19 cellular contexts compared by ENCODE assay signal in the genomic region with DNA sequence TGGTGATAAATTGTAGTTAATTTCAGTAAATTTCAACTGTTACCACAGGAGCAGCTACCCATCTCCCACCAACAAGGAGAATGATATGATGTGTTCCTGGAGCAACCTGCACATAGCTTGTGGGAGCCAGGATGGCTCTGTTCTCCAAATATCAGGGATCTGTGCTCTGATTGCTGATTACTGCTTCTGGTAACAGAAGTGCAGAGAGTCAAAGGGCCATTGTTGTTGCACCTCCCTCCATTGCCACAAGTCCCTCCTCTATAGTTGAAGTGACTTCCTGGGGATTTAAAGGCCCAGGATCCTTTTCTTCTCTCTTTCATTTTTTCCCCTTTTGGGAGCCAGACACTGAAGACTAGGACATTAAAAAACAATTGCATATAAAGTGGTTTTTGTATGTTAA. TPM values are rescaled to one million over a fixed set of nuclear protein-coding genes. Genes with fewer than 3 reads are reported as not detected.
DNase-seq lines count a peak whose midpoint lies in the region; ATAC-seq and TF ChIP-seq lines count a peak whose summit lies in the region.
"Had no signal": no experiment of that assay in that cellular context is flagged by ENCODE, and none has a peak within 500 bp of the region (broad histone marks: within the 10 kb centered on the region; RNA-seq: fewer than 3 reads in every experiment).

No MANE protein-coding gene starts in this region.

- H3K14ac ChIP-seq in IMR-90 (replicated peaks; ENCODE audit: low read depth, low read length): no peak overlapping the region

- TF ChIP-seq RAD21 in IMR-90 (IDR thresholded peaks at IDR 0.05; ENCODE audit: low read length): no peak

- H2BK120ac ChIP-seq in IMR-90 (ENCODE audit: low read depth, low read length): 0 out of 2 replicates have a peak overlapping the region, but pooled peaks have one; percentile 25

- H3K79me1 ChIP-seq in IMR-90 (ENCODE audit: low read depth in 1 of 2, low read length in 2 of 2): no peaks in the 10 kb centered on the region

- no peak overlapping the region for H3K4me3 Mint-ChIP-seq in neural crest cell
- H3K4me3 Mint-ChIP-seq: activated CD4-positive, alpha-beta T cell treated with anti-CD3 and anti-CD28 coated beads, Interleukin-2, amount 10 ng/mL, durations not matched to agents 7 days and 5 days had no signal

- no peak overlapping the region for H3K4me3 ChIP-seq in IMR-90 (ENCODE audit: insufficient read depth, low read depth, low read length)
- H3K4me3 ChIP-seq in dorsolateral prefrontal cortex: peak overlapping the region in 6 of 59 donors; percentile 3 to 21 (median 14)
- H3K4me3 ChIP-seq: upper lobe of left lung had no signal

- H3K4me2 ChIP-seq in IMR-90 (ENCODE audit: low read depth, low read length): no peak overlapping the region
- H3K4me2 ChIP-seq: KMS-11 had no signal

- no peak overlapping the region for H3K9ac ChIP-seq in IMR-90 (ENCODE audit: low read depth, low read length)
- H3K9ac ChIP-seq: KMS-11 had no signal

- dilution Hi-C loops in IMR-90 (cut with HindIII; ENCODE audit: low sequenced_read_pairs, unreplicated experiment): no loop called here

- TF ChIP-seq POLR2A in IMR-90 (IDR thresholded peaks at IDR 0.05; ENCODE audit: low read depth, low read length): no peak

- no peaks in the 10 kb centered on the region for H3K36me3 ChIP-seq in IMR-90 (ENCODE audit: control insufficient read depth, insufficient read depth, low read length)
- H3K36me3 ChIP-seq: upper lobe of left lung had no signal

- H3K56ac ChIP-seq in IMR-90 (ENCODE audit: extremely low read depth, insufficient read depth, low read length): no peak overlapping the region

- no peaks in the 10 kb centered on the region for H3K4me1 ChIP-seq in IMR-90 (ENCODE audit: control insufficient read depth, insufficient read depth, low read length)
- no peaks in the 10 kb centered on the region for H3K4me1 ChIP-seq in foreskin keratinocyte
- H3K4me1 ChIP-seq: upper lobe of left lung had no signal

- BruUV-seq in IMR-90 (replicated peaks; lab: Mats Ljungman, UMichigan): no TSS peak

- H2BK5ac ChIP-seq in IMR-90 (ENCODE audit: low read depth, low read length, poor library complexity, severe bottlenecking): no peak overlapping the region

- no peak overlapping the region for H4K91ac ChIP-seq in IMR-90 (ENCODE audit: insufficient read depth, low read depth, low read length)

- peaks cover 4% of the 10 kb centered on the region for H3K27me3 Mint-ChIP-seq in neural crest cell (ENCODE audit: low read depth)

- H2BK15ac ChIP-seq in IMR-90 (ENCODE audit: low read depth, low read length): no peak overlapping the region

- H4K5ac ChIP-seq in IMR-90 (ENCODE audit: low read depth, low read length): no peak overlapping the region

- peak overlapping the region; percentile 76 for H3K27ac Mint-ChIP-seq in neural crest cell (ENCODE audit: unreplicated experiment)
- H3K27ac Mint-ChIP-seq: activated CD4-positive, alpha-beta T cell treated with anti-CD3 and anti-CD28 coated beads, Interleukin-2, amount 10 ng/mL, durations not matched to agents 7 days and 5 days had no signal

- in situ Hi-C loops in IMR-90 (cut with MboI; ENCODE audit: low sequenced_read_pairs): no loop called here

- peak overlapping the region; percentile 49 for H2AFZ ChIP-seq in IMR-90 (replicated peaks; ENCODE audit: low read length, poor library complexity)

- peaks cover 4% of the 10 kb centered on the region for H3K36me3 Mint-ChIP-seq in neural crest cell (ENCODE audit: low read depth)

- H3K27me3 ChIP-seq in IMR-90 (ENCODE audit: control insufficient read depth, insufficient read depth, low read length): no peaks in the 10 kb centered on the region
- H3K27me3 ChIP-seq in dorsolateral prefrontal cortex: no peaks in the 10 kb centered on the region
- peaks cover 8% of the 10 kb centered on the region for H3K27me3 ChIP-seq in foreskin keratinocyte
- H3K27me3 ChIP-seq: upper lobe of left lung had no signal

- peak; percentile 35 for DNase-seq in COLO829 (ENCODE audit: low spot score)
- no peak for DNase-seq in IMR-90
- DNase-seq in dorsolateral prefrontal cortex: peak in 1 of 10 donors; percentile 27
- DNase-seq in neural crest cell (ENCODE audit: low read depth, low spot score): no peak
- no peak for DNase-seq in NCI-H526 treated with DMSO at 0.1 percent for 48 hours (lab: John Stamatoyannopoulos, UW)
- no peak for DNase-seq in NCI-H1105 treated with DMSO at 0.1 percent for 48 hours (lab: John Stamatoyannopoulos, UW)
- no peak for DNase-seq in foreskin keratinocyte
- no peak for DNase-seq in NCI-H1092 treated with DMSO at 0.1 percent for 48 hours (lab: John Stamatoyannopoulos, UW)
- DNase-seq: activated CD4-positive, alpha-beta T cell treated with anti-CD3 and anti-CD28 coated beads, Interleukin-2, amount 10 ng/mL, durations not matched to agents 7 days and 5 days; aorta; HCEC 1CT; left cardiac atrium; NCI-H1436; RPMI8226; stimulated activated naive CD4-positive, alpha-beta T cell treated with Interleukin-2 at 50 U/mL for 16 hours; upper lobe of left lung had no signal

- H2BK20ac ChIP-seq in IMR-90 (ENCODE audit: low read depth, low read length): no peak overlapping the region

- CTCF ChIA-PET in IMR-90 (lab: Yijun Ruan, JAX): no interaction called here

- H3K23ac ChIP-seq in IMR-90 (ENCODE audit: low read depth, low read length): no peak overlapping the region

- no peaks in the 10 kb centered on the region for H4K20me1 ChIP-seq in IMR-90 (ENCODE audit: insufficient read depth, low read length)

- no peak for TF ChIP-seq CTCF in IMR-90 (conservative IDR thresholded peaks at IDR 0.05; ENCODE audit: low read depth, low read length)
- TF ChIP-seq CTCF in dorsolateral prefrontal cortex (IDR thresholded peaks at IDR 0.05 in 54 of 56, conservative IDR thresholded peaks at IDR 0.05 in 2 of 56; ENCODE audit: low read depth in 1 of 56, partially characterized antibody in 56 of 56): peak in 8 of 56 donors; percentile 5 to 35 (median 22)
- TF ChIP-seq CTCF in neural crest cell (conservative IDR thresholded peaks at IDR 0.05): no peak
- TF ChIP-seq CTCF in foreskin keratinocyte (conservative IDR thresholded peaks at IDR 0.05): no peak

- no peak overlapping the region for H2AK5ac ChIP-seq in IMR-90 (ENCODE audit: low read depth, low read length)

- peaks cover 9% of the 10 kb centered on the region for H3K4me1 Mint-ChIP-seq in neural crest cell

- no peaks in the 10 kb centered on the region for H3K9me3 ChIP-seq in IMR-90 (ENCODE audit: control insufficient read depth, insufficient read depth, low read length)
- H3K9me3 ChIP-seq: upper lobe of left lung had no signal

- peak overlapping the region in 1 of 2 experiments; percentile 0; a peak in 1 of 4 replicates for H4K8ac ChIP-seq in IMR-90 (ENCODE audit: low read depth in 2 of 2, low read length in 2 of 2)

- intact Hi-C loops in IMR-90 (cut with micrococcal nuclease): no loop called here
- intact Hi-C loops in dorsolateral prefrontal cortex (cut with DNase I): no loop called here

- H3K9me3 Mint-ChIP-seq in neural crest cell: peaks cover 10% of the 10 kb centered on the region

- no peak overlapping the region for H3K18ac ChIP-seq in IMR-90 (ENCODE audit: low read depth, low read length)

- H2AK9ac ChIP-seq in IMR-90 (replicated peaks; ENCODE audit: low read depth, low read length, poor library complexity): no peak overlapping the region

- no peak for ATAC-seq in IMR-90 (ENCODE audit: low read depth)
- ATAC-seq in foreskin keratinocyte: no peak
- ATAC-seq: left cardiac atrium, sciatic nerve had no signal

- POLR2A ChIA-PET in IMR-90 (lab: Charles Lee; ENCODE audit: unreplicated experiment): no interaction called here

- H3K9me1 ChIP-seq in IMR-90 (ENCODE audit: insufficient read depth, low read length): peaks cover 5% of the 10 kb centered on the region

- no peak overlapping the region for H3K27ac ChIP-seq in IMR-90 (ENCODE audit: insufficient read depth, low read length)
- H3K27ac ChIP-seq in dorsolateral prefrontal cortex: peak overlapping the region in 56 of 59 donors; percentile 32 to 94 (median 81)
- H3K27ac ChIP-seq in foreskin keratinocyte: no peak overlapping the region
- H3K27ac ChIP-seq: KMS-11, upper lobe of left lung had no signal

- H3K4ac ChIP-seq in IMR-90 (ENCODE audit: low read depth, low read length): no peak overlapping the region; the same call in 1 of the 2 replicates

TF ChIP-seq in IMR-90, 13 proteins besides CTCF, POLR2A, EP300 and RAD21 (continues in another document):
- TF ChIP-seq FOS (IDR thresholded peaks at IDR 0.05; ENCODE audit: low read depth, low read length): no peak
- TF ChIP-seq NFE2L2 (IDR thresholded peaks at IDR 0.05; ENCODE audit: low read depth, low read length): no peak
- no peak for TF ChIP-seq MXI1 (IDR thresholded peaks at IDR 0.05; ENCODE audit: borderline replicate concordance, low read depth, low read length)
- TF ChIP-seq MAFK (IDR thresholded peaks at IDR 0.05; ENCODE audit: low read depth, low read length): no peak
- no peak for TF ChIP-seq RFX5 (IDR thresholded peaks at IDR 0.05; ENCODE audit: low read depth, low read length)
- no peak for TF ChIP-seq CEBPB (IDR thresholded peaks at IDR 0.05; ENCODE audit: low read depth, low read length)
- no peak for TF ChIP-seq RCOR1 (IDR thresholded peaks at IDR 0.05; ENCODE audit: insufficient replicate concordance, low read length)
- TF ChIP-seq CHD1 (IDR thresholded peaks at IDR 0.05; ENCODE audit: low read depth, low read length): no peak
- no peak for TF ChIP-seq MAZ (IDR thresholded peaks at IDR 0.05; ENCODE audit: borderline replicate concordance, low read depth, low read length)
- TF ChIP-seq, protein P1, sequence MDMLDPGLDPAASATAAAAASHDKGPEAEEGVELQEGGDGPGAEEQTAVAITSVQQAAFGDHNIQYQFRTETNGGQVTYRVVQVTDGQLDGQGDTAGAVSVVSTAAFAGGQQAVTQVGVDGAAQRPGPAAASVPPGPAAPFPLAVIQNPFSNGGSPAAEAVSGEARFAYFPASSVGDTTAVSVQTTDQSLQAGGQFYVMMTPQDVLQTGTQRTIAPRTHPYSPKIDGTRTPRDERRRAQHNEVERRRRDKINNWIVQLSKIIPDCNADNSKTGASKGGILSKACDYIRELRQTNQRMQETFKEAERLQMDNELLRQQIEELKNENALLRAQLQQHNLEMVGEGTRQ (IDR thresholded peaks at IDR 0.05; ENCODE audit: low read depth, low read length): no peak
- TF ChIP-seq BHLHE40 (IDR thresholded peaks at IDR 0.05; ENCODE audit: low read depth, low read length): no peak

RNA-seq across cellular contexts. Expression of a gene that starts 51.6 kb away (rescaled TPM):
- total RNA-seq in IMR-90 (2012; rRNA removed): 0.54 and 0.56 TPM in 2 replicates
- 1.1 and 1.5 TPM in 2 replicates for polyA plus RNA-seq in IMR-90 (2012; rRNA removed)
- 1.1 and 1.5 TPM in 2 replicates for polyA plus RNA-seq in IMR-90 (2012; cell fraction: cytosol; rRNA removed)
- polyA plus RNA-seq in IMR-90 (2012; cell fraction: nucleus; rRNA removed; ENCODE audit: low replicate concordance): 0.44 and 1.0 TPM in 2 replicates
- total RNA-seq in dorsolateral prefrontal cortex: 1 to 10 TPM in 60 of 120 experiments, under 1 TPM in 47, not detected in 13; 0.32 to 2.9 (median 1.1) TPM
- 10.6 and 11.6 TPM in 2 replicates for total RNA-seq in neural crest cell
- 2.0 and 2.2 TPM in 2 replicates for total RNA-seq in foreskin keratinocyte
- polyA plus RNA-seq in foreskin keratinocyte: 2.0 TPM in 2 replicates
- total RNA-seq: mononuclear cell had no signal
- polyA plus RNA-seq: aorta had no signal

Comparison
In these comparisons a context has a peak if more than half of its experiments do, and no peak if none do; other contexts are left out.
1. H3K27ac ChIP-seq: peak in dorsolateral prefrontal cortex (56 of 59); none in IMR-90 (single experiment) and foreskin keratinocyte (single experiment).